8 cellular contexts compared by ENCODE assay signal in the genomic region with DNA sequence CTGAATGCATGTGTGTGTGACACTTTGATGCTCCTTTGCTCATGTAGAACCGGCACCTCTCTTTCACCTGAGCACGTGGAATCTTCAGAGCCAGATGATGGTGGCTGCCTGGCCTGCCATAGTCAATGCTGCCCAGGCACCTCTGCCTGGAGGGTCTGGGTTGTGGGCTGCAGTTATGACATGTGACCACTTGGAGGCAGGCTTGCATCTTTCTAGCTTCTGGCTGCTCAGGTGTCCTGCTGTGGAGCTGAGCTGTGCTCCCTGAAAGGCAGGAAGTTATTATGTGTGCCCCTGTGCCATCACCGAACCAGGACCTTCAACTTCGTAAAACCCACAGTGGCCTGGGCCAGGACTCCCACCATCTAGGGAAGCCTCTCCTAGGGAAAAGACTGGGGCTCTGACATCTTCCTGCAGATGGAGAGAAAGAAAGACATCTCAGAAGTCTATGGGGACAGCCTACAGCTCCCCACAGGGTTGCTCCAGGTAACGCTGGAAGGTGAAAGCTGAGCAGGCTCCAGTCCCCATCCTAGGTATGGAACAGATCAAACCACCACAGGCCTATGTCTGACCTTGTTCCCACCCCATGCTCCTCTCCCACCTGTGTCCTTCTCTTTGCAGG. TPM values are rescaled to one million over a fixed set of nuclear protein-coding genes. Genes with fewer than 3 reads are reported as not detected.
DNase-seq lines count a peak whose midpoint lies in the region; ATAC-seq, FAIRE-seq and TF ChIP-seq lines count a peak whose summit lies in the region.

No MANE protein-coding gene starts in this region.

- H3K9me3 ChIP-seq in DND-41 (ENCODE audit: insufficient read depth, low read length, severe bottlenecking) (no peaks in the 10 kb centered on the region), tibial artery (no peaks in the 10 kb centered on the region)

- no peaks in the 10 kb centered on the region for H3K27me3 ChIP-seq in DND-41 (ENCODE audit: insufficient read depth, low read length, poor library complexity)
- H3K27me3 ChIP-seq in tibial artery = no peaks in the 10 kb centered on the region

- peaks cover 3 to 6% of the 10 kb centered on the region in 2 donors for H3K36me3 Mint-ChIP-seq in activated T-cell treated with anti-CD3 and anti-CD28 coated beads, Interleukin-2, amount 50 U/mL, for 72 hours (ENCODE audit: insufficient read depth in 2 of 2)

- TF ChIP-seq CTCF in DND-41 (IDR thresholded peaks at IDR 0.05; ENCODE audit: borderline replicate concordance, extremely low read depth, low read length, poor library complexity, severe bottlenecking) (peak; percentile 95), fibroblast of the aortic adventitia (IDR thresholded peaks at IDR 0.05; ENCODE audit: insufficient read depth, low read length) (peak; percentile 89), tibial artery (IDR thresholded peaks at IDR 0.05) (peak; percentile 65 to 75)

- H3K4me1 Mint-ChIP-seq in activated T-cell treated with anti-CD3 and anti-CD28 coated beads, Interleukin-2, amount 50 U/mL, for 72 hours (ENCODE audit: low read depth) = peaks cover 23% of the 10 kb centered on the region

- H3K9me3 Mint-ChIP-seq in activated T-cell treated with anti-CD3 and anti-CD28 coated beads, Interleukin-2, amount 50 U/mL, for 72 hours = no peaks in the 10 kb centered on the region

- H3K9ac ChIP-seq in DND-41 (ENCODE audit: low read depth, low read length) = no peak overlapping the region

- H3K4me3 Mint-ChIP-seq in activated T-cell treated with anti-CD3 and anti-CD28 coated beads, Interleukin-2, amount 50 U/mL, for 72 hours = no peak overlapping the region

- FAIRE-seq in RCC 7860 (lab: Jason Lieb, UNC) = peak; percentile 7

- H3K36me3 ChIP-seq in DND-41 (ENCODE audit: insufficient read depth, low read length) (peaks cover 41% of the 10 kb centered on the region), tibial artery (peaks cover 0 to 6% (median 0%) of the 10 kb centered on the region in 3 donors)

- H3K79me2 ChIP-seq in DND-41 (ENCODE audit: insufficient read depth, low read length) = no peaks in the 10 kb centered on the region

- no peak overlapping the region for H3K27ac ChIP-seq in DND-41 (ENCODE audit: low read length)
- H3K27ac ChIP-seq in tibial artery = no peak overlapping the region

- intact Hi-C loops in tibial artery (cut with DNase I; ENCODE audit: low total_unique reads) = loop anchor here (5.0 kb wide), 1 partner anchor 168 kb away; no protein-coding TSS in a partner anchor

- peaks cover 30% of the 10 kb centered on the region for H4K20me1 ChIP-seq in DND-41 (ENCODE audit: insufficient read depth, low read length)

- peak; percentile 79 for DNase-seq in DND-41
- peak; percentile 88 for DNase-seq in KBM-7
- peak; percentile 72 for DNase-seq in RCC 7860 (ENCODE audit: low spot score)
- peak; percentile 72 to 77 for DNase-seq in activated T-cell treated with anti-CD3 and anti-CD28 coated beads, Interleukin-2, amount 50 U/mL, for 72 hours
- peak; percentile 72 for DNase-seq in fibroblast of the aortic adventitia (ENCODE audit: low read depth)
- DNase-seq in occipital lobe (lab: John Stamatoyannopoulos, UW) = peak; percentile 15
- DNase-seq in tibial artery = peak; percentile 51 to 80

- H3K27ac Mint-ChIP-seq in activated T-cell treated with anti-CD3 and anti-CD28 coated beads, Interleukin-2, amount 50 U/mL, for 72 hours = peak overlapping the region; percentile 48

- ATAC-seq in DND-41 (ENCODE audit: insufficient read depth, low read depth) (peak; percentile 91), GM21717 (IDR thresholded peaks at IDR 0.05; ENCODE audit: unreplicated experiment) (peak; percentile 77)
- peak; percentile 72 to 77 for ATAC-seq in activated T-cell treated with anti-CD3 and anti-CD28 coated beads, Interleukin-2, amount 50 U/mL, for 72 hours (replicated peaks in 1 of 2)

- H3K27me3 Mint-ChIP-seq in activated T-cell treated with anti-CD3 and anti-CD28 coated beads, Interleukin-2, amount 50 U/mL, for 72 hours (ENCODE audit: low read depth) = no peaks in the 10 kb centered on the region

- in situ Hi-C loops in KBM-7 (cut with MboI; ENCODE audit: low pct_unique_long_range_greater_than_20kb, low sequenced_read_pairs) = no loop called here

- no peaks in the 10 kb centered on the region for H3K4me1 ChIP-seq in DND-41 (ENCODE audit: insufficient read depth, low read length)
- peaks cover 0 to 5% (median 2%) of the 10 kb centered on the region in 4 donors for H3K4me1 ChIP-seq in tibial artery

- H2AFZ ChIP-seq in DND-41 (ENCODE audit: low read depth, low read length) = no peak overlapping the region

- H3K4me3 ChIP-seq in DND-41 (ENCODE audit: low read depth in 1 of 2, low read length in 2 of 2) (no peak overlapping the region), fibroblast of the aortic adventitia (ENCODE audit: low read depth, low read length) (no peak overlapping the region), tibial artery (no peak overlapping the region)

- no peak overlapping the region for H3K4me2 ChIP-seq in DND-41 (ENCODE audit: insufficient read depth, low read length)

RNA-seq across cellular contexts. Expression of gene PSD4, which starts 30.2 kb away (rescaled TPM):
- total RNA-seq in activated T-cell treated with anti-CD3 and anti-CD28 coated beads, Interleukin-2, amount 50 U/mL, for 72 hours = 100 to 1,000 TPM; 174 to 200 TPM
- 0.82 and 5.1 TPM in 2 replicates for total RNA-seq in fibroblast of the aortic adventitia (ENCODE audit: low replicate concordance)
- total RNA-seq in occipital lobe = 4.2 TPM

Comparison
In these comparisons a context has a peak if more than half of its experiments do, and no peak if none do; other contexts are left out.
1. DNase-seq: peak in every context shown above with its lines; median percentile 88 in KBM-7; 79 in DND-41; 74 in activated T-cell treated with anti-CD3 and anti-CD28 coated beads, Interleukin-2, amount 50 U/mL, for 72 hours; 72 in RCC 7860; 72 in fibroblast of the aortic adventitia; 66 in tibial artery; 15 in occipital lobe.
2. RNA of gene PSD4, which starts 30.2 kb away (total RNA-seq): 174 to 200 TPM in activated T-cell treated with anti-CD3 and anti-CD28 coated beads, Interleukin-2, amount 50 U/mL, for 72 hours; 0.82 to 5.1 TPM in fibroblast of the aortic adventitia and 4.2 TPM in occipital lobe (single experiment); every median in the first group is over 10 times any median in the second.
3. Peak in every context shown above with its lines, with median percentiles within 50 percentile points of each other: ATAC-seq and CTCF ChIP-seq.